In genomic region chr6:16762265-16762546, GRCh38 we compare ENCODE assay signal across 1 cellular context.
TF ChIP-seq lines count a peak whose summit lies in the region.

No MANE protein-coding gene starts in this region.

TF ChIP-seq in GM12878, 131 proteins besides CTCF, POLR2A, EP300 and RAD21 (continued from another document):
- no peak for TF ChIP-seq E2F8 (IDR thresholded peaks at IDR 0.05; ENCODE audit: low read depth, partially characterized antibody)
- peak; percentile 31; the same call in 1 of the 2 replicates for TF ChIP-seq ATF2 (IDR thresholded peaks at IDR 0.05; ENCODE audit: low read length)
- TF ChIP-seq KDM1A (IDR thresholded peaks at IDR 0.05; ENCODE audit: borderline replicate concordance): no peak
- TF ChIP-seq POLR2AphosphoS5 (IDR thresholded peaks at IDR 0.05; ENCODE audit: low read length): peak; percentile 18; the same call in 1 of the 2 replicates
- TF ChIP-seq NBN (IDR thresholded peaks at IDR 0.05): 0 out of 2 replicates have a peak, but pooled peaks have one; percentile 2
- peak; percentile 1; the same call in 1 of the 2 replicates for TF ChIP-seq SMC3 (IDR thresholded peaks at IDR 0.05; ENCODE audit: borderline replicate concordance, low read length)
- peak; percentile 9; the same call in 1 of the 2 replicates for TF ChIP-seq JUNB (IDR thresholded peaks at IDR 0.05)
- TF ChIP-seq CREM (IDR thresholded peaks at IDR 0.05; ENCODE audit: low read depth): 0 out of 2 replicates have a peak, but pooled peaks have one; percentile 7
